19 cellular contexts compared by ENCODE assay signal in the genomic region with DNA sequence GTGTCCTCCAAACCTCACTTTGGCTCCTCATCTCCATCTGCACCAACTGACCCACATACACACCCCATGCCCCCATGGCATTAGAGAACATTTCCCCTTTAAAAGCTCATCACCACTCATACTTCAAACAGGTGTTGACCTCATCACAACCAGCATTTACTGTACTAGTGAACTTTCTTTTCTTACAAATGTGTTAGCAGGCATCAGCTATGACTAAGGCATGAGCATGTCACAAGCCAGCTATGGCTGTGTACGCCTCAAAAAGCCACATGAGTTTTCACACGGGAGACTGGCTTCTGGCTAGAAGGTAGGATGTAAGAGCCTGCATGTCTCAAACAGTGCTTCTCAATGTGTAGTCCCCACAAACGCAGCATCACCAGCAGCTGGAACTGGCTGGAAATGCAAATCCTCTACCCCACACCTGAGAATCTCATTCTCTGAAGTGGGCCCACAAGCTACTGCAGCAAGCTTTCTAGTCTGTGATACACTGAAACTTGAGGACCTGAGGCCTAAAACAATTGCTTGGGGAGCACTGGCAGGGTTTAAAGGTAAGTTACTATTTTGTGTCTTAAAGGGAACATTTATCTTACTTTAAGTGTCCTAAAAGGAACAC.
DNase-seq lines count a peak whose midpoint lies in the region; ATAC-seq and TF ChIP-seq lines count a peak whose summit lies in the region.
"Had no signal": no experiment of that assay in that cellular context is flagged by ENCODE, and none has a peak within 500 bp of the region (broad histone marks: within the 10 kb centered on the region; RNA-seq: fewer than 3 reads in every experiment).

No MANE protein-coding gene starts in this region.

- H3K56ac ChIP-seq in IMR-90 (ENCODE audit: extremely low read depth, insufficient read depth, low read length): no peak overlapping the region

- peaks cover 8 to 11% of the 10 kb centered on the region in 2 experiments; a peak in 3 of 4 replicates for H3K79me1 ChIP-seq in IMR-90 (ENCODE audit: low read depth in 1 of 2, low read length in 2 of 2)

- H4K91ac ChIP-seq in IMR-90 (ENCODE audit: insufficient read depth, low read depth, low read length): no peak overlapping the region

- intact Hi-C loops in activated CD4-positive, alpha-beta T cell treated with anti-CD3 and anti-CD28 coated beads for 36 hours (cut with DNase I, micrococcal nuclease): no loop called here
- intact Hi-C loops in IMR-90 (cut with micrococcal nuclease): no loop called here

- H4K5ac ChIP-seq in IMR-90 (ENCODE audit: low read depth, low read length): no peak overlapping the region

- peak; percentile 19 for DNase-seq in activated CD4-positive, alpha-beta T cell treated with anti-CD3 and anti-CD28 coated beads for 36 hours
- no peak for DNase-seq in activated CD4-positive, alpha-beta T cell treated with anti-CD3 and anti-CD28 coated beads, Interleukin-2, amount 50 U/mL, for 4 hours
- DNase-seq in IMR-90 (peak; percentile 47), fibroblast of peridontal ligament (ENCODE audit: extremely low read depth) (peak; percentile 7)
- DNase-seq in T-helper 2 cell treated with Interferon-gamma antibody and Interleukin-4, amounts not matched to agents 5 μg/mL and 100 μg/mL, for 36 hours (ENCODE audit: low spot score): no peak
- DNase-seq in stimulated activated naive CD4-positive, alpha-beta T cell treated with Interleukin-2 at 50 U/mL for 16 hours (lab: John Stamatoyannopoulos, UW): no peak
- DNase-seq: DMS 273 treated with DMSO at 0.1 percent for 48 hours, H7, MM.1S, NCI-H1105 treated with DMSO at 0.1 percent for 48 hours, NCI-H187, NCI-H446, PC-9, SK-N-SH had no signal

- no peaks in the 10 kb centered on the region for H3K9me3 Mint-ChIP-seq in activated CD4-positive, alpha-beta T cell treated with anti-CD3 and anti-CD28 coated beads for 36 hours (ENCODE audit: low read depth)
- no peaks in the 10 kb centered on the region for H3K9me3 Mint-ChIP-seq in T-helper 2 cell treated with Interferon-gamma antibody and Interleukin-4, amounts not matched to agents 5 μg/mL and 100 μg/mL, for 36 hours

- H3K27me3 Mint-ChIP-seq in activated CD4-positive, alpha-beta T cell treated with anti-CD3 and anti-CD28 coated beads for 36 hours: no peaks in the 10 kb centered on the region
- no peaks in the 10 kb centered on the region for H3K27me3 Mint-ChIP-seq in T-helper 2 cell treated with Interferon-gamma antibody and Interleukin-4, amounts not matched to agents 5 μg/mL and 100 μg/mL, for 36 hours (ENCODE audit: low read depth)

- H3K23ac ChIP-seq in IMR-90 (ENCODE audit: low read depth, low read length): no peak overlapping the region

- H3K27me3 ChIP-seq in IMR-90 (ENCODE audit: control insufficient read depth, insufficient read depth, low read length): no peaks in the 10 kb centered on the region
- H3K27me3 ChIP-seq: BLaER1 had no signal

- no peak overlapping the region for H3K4me2 ChIP-seq in IMR-90 (ENCODE audit: low read depth, low read length)
- H3K4me2 ChIP-seq: BLaER1, KMS-11, PC-9, SK-N-SH had no signal

- dilution Hi-C loops in IMR-90 (cut with HindIII; ENCODE audit: low sequenced_read_pairs, unreplicated experiment): no loop called here

- H2BK20ac ChIP-seq in IMR-90 (ENCODE audit: low read depth, low read length): no peak overlapping the region

- H3K36me3 ChIP-seq in IMR-90 (ENCODE audit: control insufficient read depth, insufficient read depth, low read length): peaks cover 18% of the 10 kb centered on the region

- H2BK5ac ChIP-seq in IMR-90 (ENCODE audit: low read depth, low read length, poor library complexity, severe bottlenecking): no peak overlapping the region

- POLR2A ChIA-PET in activated CD4-positive, alpha-beta T cell treated with anti-CD3 and anti-CD28 coated beads for 36 hours (lab: Charles Lee): no interaction called here
- POLR2A ChIA-PET in IMR-90 (lab: Charles Lee; ENCODE audit: unreplicated experiment): no interaction called here

- no peaks in the 10 kb centered on the region for H3K9me3 ChIP-seq in IMR-90 (ENCODE audit: control insufficient read depth, insufficient read depth, low read length)
- H3K9me3 ChIP-seq: BLaER1, SK-N-SH had no signal

- ATAC-seq in activated CD4-positive, alpha-beta T cell treated with anti-CD3 and anti-CD28 coated beads for 36 hours: peak; percentile 55
- ATAC-seq in GM21717 (IDR thresholded peaks at IDR 0.05; ENCODE audit: unreplicated experiment) (peak; percentile 58), IMR-90 (ENCODE audit: low read depth) (no peak), HG03469 (IDR thresholded peaks at IDR 0.05; ENCODE audit: unreplicated experiment) (no peak)

- no TSS peak for BruUV-seq in IMR-90 (replicated peaks; lab: Mats Ljungman, UMichigan)

- H2BK120ac ChIP-seq in IMR-90 (ENCODE audit: low read depth, low read length): no peak overlapping the region

- H3K4ac ChIP-seq in IMR-90 (ENCODE audit: low read depth, low read length): no peak overlapping the region

- 0 out of 2 replicates have a peak, but pooled peaks cover 1% of the 10 kb centered on the region for H3K4me1 ChIP-seq in IMR-90 (ENCODE audit: control insufficient read depth, insufficient read depth, low read length)
- H3K4me1 ChIP-seq: BLaER1 had no signal

- H3K9ac ChIP-seq in IMR-90 (ENCODE audit: low read depth, low read length): no peak overlapping the region
- H3K9ac ChIP-seq: BLaER1, KMS-11, SK-N-SH had no signal

- no peaks in the 10 kb centered on the region for H4K20me1 ChIP-seq in IMR-90 (ENCODE audit: insufficient read depth, low read length)

- no peak overlapping the region for H3K27ac ChIP-seq in IMR-90 (ENCODE audit: insufficient read depth, low read length)
- H3K27ac ChIP-seq: 22Rv1, BLaER1, KMS-11, PC-9 had no signal

- no peaks in the 10 kb centered on the region for H3K4me1 Mint-ChIP-seq in activated CD4-positive, alpha-beta T cell treated with anti-CD3 and anti-CD28 coated beads for 36 hours
- no peaks in the 10 kb centered on the region for H3K4me1 Mint-ChIP-seq in T-helper 2 cell treated with Interferon-gamma antibody and Interleukin-4, amounts not matched to agents 5 μg/mL and 100 μg/mL, for 36 hours (ENCODE audit: low read depth)

- H4K8ac ChIP-seq in IMR-90 (ENCODE audit: low read depth in 2 of 2, low read length in 2 of 2): no peak overlapping the region

- CTCF ChIA-PET in activated CD4-positive, alpha-beta T cell treated with anti-CD3 and anti-CD28 coated beads for 36 hours (lab: Charles Lee): no interaction called here
- CTCF ChIA-PET in IMR-90 (lab: Yijun Ruan, JAX): interaction anchor here (0.6 to 0.7 kb wide), 2 partner anchors 10 to 48 kb away, joined by 3 read pairs; no protein-coding TSS in a partner anchor

- no peak overlapping the region for H2BK15ac ChIP-seq in IMR-90 (ENCODE audit: low read depth, low read length)

- WGBS in IMR-90 (ENCODE audit: extremely low coverage in 2 of 2, insufficient read length in 1 of 2), 2 experiments: no CpG with 5 or more reads among the region's 3 CpGs

- no peak overlapping the region for H3K18ac ChIP-seq in IMR-90 (ENCODE audit: low read depth, low read length)

- H3K14ac ChIP-seq in IMR-90 (replicated peaks; ENCODE audit: low read depth, low read length): no peak overlapping the region

- in situ Hi-C loops in IMR-90 (cut with MboI; ENCODE audit: low sequenced_read_pairs): no loop called here

- TF ChIP-seq CTCF in IMR-90 (conservative IDR thresholded peaks at IDR 0.05; ENCODE audit: low read depth, low read length): no peak

- H2AK9ac ChIP-seq in IMR-90 (replicated peaks; ENCODE audit: low read depth, low read length, poor library complexity): no peak overlapping the region

- H3K36me3 Mint-ChIP-seq in activated CD4-positive, alpha-beta T cell treated with anti-CD3 and anti-CD28 coated beads for 36 hours (ENCODE audit: low read depth): peaks cover 24% of the 10 kb centered on the region
- peaks cover 22% of the 10 kb centered on the region for H3K36me3 Mint-ChIP-seq in T-helper 2 cell treated with Interferon-gamma antibody and Interleukin-4, amounts not matched to agents 5 μg/mL and 100 μg/mL, for 36 hours (ENCODE audit: low read depth)

- peaks cover 3% of the 10 kb centered on the region; the same call in 1 of the 2 replicates for H3K9me1 ChIP-seq in IMR-90 (ENCODE audit: insufficient read depth, low read length)

- no peak overlapping the region for H3K4me3 ChIP-seq in IMR-90 (ENCODE audit: insufficient read depth, low read depth, low read length)
- H3K4me3 ChIP-seq: BLaER1, PC-9 had no signal

- no peak overlapping the region for H3K4me3 Mint-ChIP-seq in activated CD4-positive, alpha-beta T cell treated with anti-CD3 and anti-CD28 coated beads for 36 hours
- no peak overlapping the region for H3K4me3 Mint-ChIP-seq in T-helper 2 cell treated with Interferon-gamma antibody and Interleukin-4, amounts not matched to agents 5 μg/mL and 100 μg/mL, for 36 hours

- no peak for TF ChIP-seq POLR2A in IMR-90 (IDR thresholded peaks at IDR 0.05; ENCODE audit: low read depth, low read length)

- H3K27ac Mint-ChIP-seq in activated CD4-positive, alpha-beta T cell treated with anti-CD3 and anti-CD28 coated beads for 36 hours: no peak overlapping the region
- H3K27ac Mint-ChIP-seq in T-helper 2 cell treated with Interferon-gamma antibody and Interleukin-4, amounts not matched to agents 5 μg/mL and 100 μg/mL, for 36 hours: no peak overlapping the region

- H2AFZ ChIP-seq in IMR-90 (replicated peaks; ENCODE audit: low read length, poor library complexity): no peak overlapping the region
- H2AFZ ChIP-seq: PC-9 had no signal

- TF ChIP-seq RAD21 in IMR-90 (IDR thresholded peaks at IDR 0.05; ENCODE audit: low read length): no peak

- no peak overlapping the region for H2AK5ac ChIP-seq in IMR-90 (ENCODE audit: low read depth, low read length)

TF ChIP-seq in IMR-90, 13 proteins besides CTCF, POLR2A, EP300 and RAD21 (continues in another document):
- TF ChIP-seq FOS (IDR thresholded peaks at IDR 0.05; ENCODE audit: low read depth, low read length) (no peak), SMC3 (IDR thresholded peaks at IDR 0.05; ENCODE audit: low read depth, low read length) (no peak), RFX5 (IDR thresholded peaks at IDR 0.05; ENCODE audit: low read depth, low read length) (no peak), MAFK (IDR thresholded peaks at IDR 0.05; ENCODE audit: low read depth, low read length) (no peak), BHLHE40 (IDR thresholded peaks at IDR 0.05; ENCODE audit: low read depth, low read length) (no peak), NFE2L2 (IDR thresholded peaks at IDR 0.05; ENCODE audit: low read depth, low read length) (no peak), RCOR1 (IDR thresholded peaks at IDR 0.05; ENCODE audit: insufficient replicate concordance, low read length) (no peak)
- TF ChIP-seq, protein P1, sequence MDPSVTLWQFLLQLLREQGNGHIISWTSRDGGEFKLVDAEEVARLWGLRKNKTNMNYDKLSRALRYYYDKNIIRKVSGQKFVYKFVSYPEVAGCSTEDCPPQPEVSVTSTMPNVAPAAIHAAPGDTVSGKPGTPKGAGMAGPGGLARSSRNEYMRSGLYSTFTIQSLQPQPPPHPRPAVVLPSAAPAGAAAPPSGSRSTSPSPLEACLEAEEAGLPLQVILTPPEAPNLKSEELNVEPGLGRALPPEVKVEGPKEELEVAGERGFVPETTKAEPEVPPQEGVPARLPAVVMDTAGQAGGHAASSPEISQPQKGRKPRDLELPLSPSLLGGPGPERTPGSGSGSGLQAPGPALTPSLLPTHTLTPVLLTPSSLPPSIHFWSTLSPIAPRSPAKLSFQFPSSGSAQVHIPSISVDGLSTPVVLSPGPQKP (IDR thresholded peaks at IDR 0.05; ENCODE audit: borderline replicate concordance, low read depth, low read length): no peak

Comparison
In these comparisons a context has a peak if more than half of its experiments do, and no peak if none do; other contexts are left out.
1. DNase-seq: peak in activated CD4-positive, alpha-beta T cell treated with anti-CD3 and anti-CD28 coated beads for 36 hours (single experiment), IMR-90 (single experiment) and fibroblast of peridontal ligament (single experiment); none in activated CD4-positive, alpha-beta T cell treated with anti-CD3 and anti-CD28 coated beads, Interleukin-2, amount 50 U/mL, for 4 hours (0 of 2), T-helper 2 cell treated with Interferon-gamma antibody and Interleukin-4, amounts not matched to agents 5 μg/mL and 100 μg/mL, for 36 hours (single experiment) and stimulated activated naive CD4-positive, alpha-beta T cell treated with Interleukin-2 at 50 U/mL for 16 hours (single experiment).
2. ATAC-seq: peak in activated CD4-positive, alpha-beta T cell treated with anti-CD3 and anti-CD28 coated beads for 36 hours (single experiment) and GM21717 (single experiment); none in IMR-90 (single experiment) and HG03469 (single experiment).